In genomic region chr2:196274387-196274809, GRCh38 we compare ENCODE assay signal across 8 cellular contexts.
DNase-seq lines count a peak whose midpoint lies in the region; ATAC-seq and TF ChIP-seq lines count a peak whose summit lies in the region.

No MANE protein-coding gene starts in this region.

- H3K27ac ChIP-seq in A673 (ENCODE audit: low read depth, low read length, poor library complexity, severe bottlenecking) = no peak overlapping the region

- ATAC-seq in GM18867 (IDR thresholded peaks at IDR 0.05; ENCODE audit: unreplicated experiment) = peak; percentile 54
- ATAC-seq in HG03565 (IDR thresholded peaks at IDR 0.05; ENCODE audit: unreplicated experiment) = peak; percentile 41
- ATAC-seq in T-cell (replicated peaks in 1 of 4) = peak; percentile 48 to 90 (median 55)

- intact Hi-C loops in A673 (cut with micrococcal nuclease; ENCODE audit: unreplicated experiment) = loop anchor here (2.0 kb wide), 1 partner anchor 104 kb away; the partner anchor contains the start of gene STK17B

- no peaks in the 10 kb centered on the region for H3K36me3 ChIP-seq in A673 (ENCODE audit: insufficient read depth, low read length, poor library complexity, severe bottlenecking)

- H3K27me3 Mint-ChIP-seq in T-cell = no peaks in the 10 kb centered on the region

- POLR2A ChIA-PET in A673 (lab: Charles Lee; ENCODE audit: low non-redundant PET) (no interaction called here), T-cell (lab: Charles Lee) (interaction anchor here (1.0 to 1.7 kb wide), 4 partner anchors 14 to 110 kb away, joined by 3 to 5 read pairs (median 4); no protein-coding TSS in a partner anchor)

- peaks cover 13% of the 10 kb centered on the region for H3K4me1 ChIP-seq in A673 (ENCODE audit: insufficient read depth, low read length, poor library complexity, severe bottlenecking)

- CTCF ChIA-PET in A673 (lab: Charles Lee) = no interaction called here
- CTCF ChIA-PET in T-cell (lab: Charles Lee) = interaction anchor here (0.7 to 6.7 kb wide), 5 partner anchors 32 to 872 kb away, joined by 3 to 68 read pairs (median 12); no protein-coding TSS in a partner anchor

- no peaks in the 10 kb centered on the region for H3K36me3 Mint-ChIP-seq in T-cell

- no peaks in the 10 kb centered on the region for H3K9me3 Mint-ChIP-seq in T-cell

- BruUV-seq in A673 (replicated peaks; lab: Mats Ljungman, UMichigan) = no TSS peak

- H3K27ac Mint-ChIP-seq in T-cell = peak overlapping the region; percentile 94 to 95

- TF ChIP-seq CTCF in A673 (conservative IDR thresholded peaks at IDR 0.05; ENCODE audit: low read depth, low read length) = no peak

- peaks cover 62 to 65% (median 62%) of the 10 kb centered on the region in 3 donors for H3K4me1 Mint-ChIP-seq in T-cell

- DNase-seq in A673 (ENCODE audit: low spot score) (peak; percentile 70), T-cell (peak in 17 of 34 experiments; percentile 9 to 47 (median 24)), kidney glomerular epithelial cell (lab: John Stamatoyannopoulos, UW) (peak; percentile 62), NCI-H2029 (lab: John Stamatoyannopoulos, UW) (no peak)
- DNase-seq in stimulated activated CD4-positive, alpha-beta T cell treated with anti-CD3 and anti-CD28 coated beads, Interleukin-15, amount 100 ng/mL, for 24 hours = no peak
- no peak for DNase-seq in stimulated activated CD4-positive, alpha-beta T cell treated with anti-CD3 and anti-CD28 coated beads, Interleukin-2, amount 100 ng/mL, for 48 hours

- H3K27me3 ChIP-seq in A673 (replicated peaks; ENCODE audit: insufficient read depth, low read depth, low read length, poor library complexity) = no peaks in the 10 kb centered on the region

- peak overlapping the region in 2 of 3 donors; percentile 4 to 55 for H3K4me3 Mint-ChIP-seq in T-cell

- no peaks in the 10 kb centered on the region for H3K9me3 ChIP-seq in A673 (ENCODE audit: low read depth, low read length, poor library complexity, severe bottlenecking)

- H3K4me3 ChIP-seq in A673 (ENCODE audit: low read depth, low read length, poor library complexity, severe bottlenecking) = no peak overlapping the region

Comparison
In these comparisons a context has a peak if more than half of its experiments do, and no peak if none do; other contexts are left out.
1. DNase-seq: peak in A673 (single experiment) and kidney glomerular epithelial cell (single experiment); none in stimulated activated CD4-positive, alpha-beta T cell treated with anti-CD3 and anti-CD28 coated beads, Interleukin-15, amount 100 ng/mL, for 24 hours (single experiment), stimulated activated CD4-positive, alpha-beta T cell treated with anti-CD3 and anti-CD28 coated beads, Interleukin-2, amount 100 ng/mL, for 48 hours (0 of 2) and NCI-H2029 (single experiment).
2. Peak in every context shown above with its lines, with median percentiles within 50 percentile points of each other: ATAC-seq.